Comparison of ENCODE assay signal across 8 cellular contexts in the genomic region with DNA sequence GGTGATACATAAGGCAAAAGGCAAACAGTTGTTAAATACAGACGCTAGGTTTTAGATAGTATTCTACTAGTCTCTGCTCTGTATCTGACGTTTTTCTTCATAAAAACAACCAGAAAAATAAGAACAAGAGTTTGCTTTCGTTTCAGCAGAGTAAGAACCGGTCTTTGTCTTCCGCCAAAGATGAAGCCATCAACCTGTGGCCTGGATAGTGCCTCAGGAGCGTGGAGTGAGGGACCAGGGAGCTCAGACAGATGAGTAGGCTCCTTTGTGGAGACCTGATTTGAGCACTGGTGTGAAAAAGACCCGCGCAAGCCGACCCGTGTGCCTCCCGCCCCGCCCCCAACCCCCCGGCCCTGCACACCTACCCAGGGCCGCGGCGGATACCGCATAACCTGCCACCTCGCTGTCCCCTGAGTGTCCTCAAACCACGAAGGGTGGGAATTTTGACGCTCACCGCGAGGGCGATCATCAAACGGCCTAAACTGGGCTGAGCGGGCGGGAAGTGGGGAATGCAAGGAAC. TPM values are rescaled to one million over a fixed set of nuclear protein-coding genes. Genes with fewer than 3 reads are reported as not detected.
DNase-seq lines count a peak whose midpoint lies in the region; FAIRE-seq and TF ChIP-seq lines count a peak whose summit lies in the region.

No MANE protein-coding gene starts in this region.

- peaks cover 12% of the 10 kb centered on the region for H3K4me1 Mint-ChIP-seq in activated naive CD8-positive, alpha-beta T cell (ENCODE audit: low read depth)
- peaks cover 7% of the 10 kb centered on the region for H3K4me1 Mint-ChIP-seq in activated naive CD8-positive, alpha-beta T cell treated with anti-CD3 and anti-CD28 coated beads for 36 hours
- peaks cover 17% of the 10 kb centered on the region for H3K4me1 Mint-ChIP-seq in astrocyte (ENCODE audit: low read depth, unreplicated experiment)
- H3K4me1 Mint-ChIP-seq in immature natural killer cell = peaks cover 11 to 13% of the 10 kb centered on the region in 2 donors

- no peak overlapping the region for H3K27ac Mint-ChIP-seq in activated naive CD8-positive, alpha-beta T cell
- H3K27ac Mint-ChIP-seq in activated naive CD8-positive, alpha-beta T cell treated with anti-CD3 and anti-CD28 coated beads for 36 hours = no peak overlapping the region
- H3K27ac Mint-ChIP-seq in astrocyte (ENCODE audit: unreplicated experiment) (peak overlapping the region; percentile 69), immature natural killer cell (peak overlapping the region in 1 of 6 donors; percentile 45)

- peak overlapping the region; percentile 70 for H3K4me3 Mint-ChIP-seq in activated naive CD8-positive, alpha-beta T cell
- H3K4me3 Mint-ChIP-seq in activated naive CD8-positive, alpha-beta T cell treated with anti-CD3 and anti-CD28 coated beads for 36 hours = no peak overlapping the region
- peak overlapping the region; percentile 79 for H3K4me3 Mint-ChIP-seq in astrocyte (ENCODE audit: unreplicated experiment)
- H3K4me3 Mint-ChIP-seq in immature natural killer cell = peak overlapping the region; percentile 56 to 81 (median 73)

- H3K36me3 Mint-ChIP-seq in activated naive CD8-positive, alpha-beta T cell = no peaks in the 10 kb centered on the region
- peaks cover 2% of the 10 kb centered on the region for H3K36me3 Mint-ChIP-seq in activated naive CD8-positive, alpha-beta T cell treated with anti-CD3 and anti-CD28 coated beads for 36 hours
- H3K36me3 Mint-ChIP-seq in astrocyte (ENCODE audit: low read depth, unreplicated experiment) = peaks cover 3% of the 10 kb centered on the region
- H3K36me3 Mint-ChIP-seq in immature natural killer cell = no peaks in the 10 kb centered on the region

- H3K79me2 ChIP-seq in astrocyte (ENCODE audit: insufficient read depth, low read length) = peaks cover 40% of the 10 kb centered on the region

- peak overlapping the region; percentile 58 for H3K27ac ChIP-seq in astrocyte (ENCODE audit: low read depth, low read length)
- H3K27ac ChIP-seq in tibial artery = peak overlapping the region; percentile 83 to 84
- H3K27ac ChIP-seq in WERI-Rb-1 = no peak overlapping the region

- H3K4me1 ChIP-seq in astrocyte (ENCODE audit: insufficient read depth, low read length) (peaks cover 32% of the 10 kb centered on the region), tibial artery (peaks cover 0 to 29% (median 3%) of the 10 kb centered on the region in 4 donors)

- H3K9ac ChIP-seq in astrocyte (ENCODE audit: low read length) = peak overlapping the region; percentile 93

- H3K27me3 ChIP-seq in astrocyte (ENCODE audit: insufficient read depth, low read length) (no peaks in the 10 kb centered on the region), tibial artery (no peaks in the 10 kb centered on the region), WERI-Rb-1 (ENCODE audit: insufficient read depth, low read depth, severe bottlenecking) (no peaks in the 10 kb centered on the region)

- no peak for DNase-seq in activated naive CD8-positive, alpha-beta T cell treated with anti-CD3 and anti-CD28 coated beads for 36 hours
- DNase-seq in astrocyte (ENCODE audit: low read depth) (no peak), immature natural killer cell (peak in 1 of 3 donors; percentile 4), tibial artery (no peak), WERI-Rb-1 (no peak), RCC 7860 (ENCODE audit: low spot score) (no peak), NOMO-1 treated with DMSO at 0.1 percent for 48 hours (lab: John Stamatoyannopoulos, UW; ENCODE audit: unreplicated experiment) (no peak)

- H3K9me3 ChIP-seq in astrocyte (ENCODE audit: insufficient read depth, low read depth, low read length) = no peaks in the 10 kb centered on the region
- no peaks in the 10 kb centered on the region for H3K9me3 ChIP-seq in tibial artery
- no peaks in the 10 kb centered on the region for H3K9me3 ChIP-seq in WERI-Rb-1 (ENCODE audit: severe bottlenecking)

- intact Hi-C loops in tibial artery (cut with DNase I; ENCODE audit: low total_unique reads) = loop anchor here (10.0 kb wide), 1 partner anchor 270 kb away; no protein-coding TSS in a partner anchor

- no peaks in the 10 kb centered on the region for H3K9me3 Mint-ChIP-seq in activated naive CD8-positive, alpha-beta T cell (ENCODE audit: low read depth)
- no peaks in the 10 kb centered on the region for H3K9me3 Mint-ChIP-seq in activated naive CD8-positive, alpha-beta T cell treated with anti-CD3 and anti-CD28 coated beads for 36 hours
- H3K9me3 Mint-ChIP-seq in astrocyte (ENCODE audit: unreplicated experiment) (no peaks in the 10 kb centered on the region), immature natural killer cell (peaks cover 0 to 2% (median 0%) of the 10 kb centered on the region in 6 donors)

- peak overlapping the region; percentile 87 for H3K4me2 ChIP-seq in astrocyte (ENCODE audit: low read length)

- FAIRE-seq in astrocyte (lab: Jason Lieb, UNC) (no peak), RCC 7860 (lab: Jason Lieb, UNC) (no peak)

- no peaks in the 10 kb centered on the region for H3K27me3 Mint-ChIP-seq in activated naive CD8-positive, alpha-beta T cell
- peaks cover 21% of the 10 kb centered on the region for H3K27me3 Mint-ChIP-seq in activated naive CD8-positive, alpha-beta T cell treated with anti-CD3 and anti-CD28 coated beads for 36 hours
- H3K27me3 Mint-ChIP-seq in astrocyte (ENCODE audit: low read depth, unreplicated experiment) = no peaks in the 10 kb centered on the region
- H3K27me3 Mint-ChIP-seq in immature natural killer cell (ENCODE audit: low read depth in 3 of 3) = peaks cover 5 to 10% (median 9%) of the 10 kb centered on the region in 3 donors

- H2AFZ ChIP-seq in astrocyte (ENCODE audit: low read depth, low read length) = peak overlapping the region; percentile 69

- H3K36me3 ChIP-seq in astrocyte (ENCODE audit: insufficient read depth, low read length) (no peaks in the 10 kb centered on the region), tibial artery (no peaks in the 10 kb centered on the region), WERI-Rb-1 (no peaks in the 10 kb centered on the region)

- TF ChIP-seq CTCF in astrocyte (IDR thresholded peaks at IDR 0.05; ENCODE audit: insufficient read depth, low read depth, low read length) = no peak
- no peak for TF ChIP-seq CTCF in tibial artery (IDR thresholded peaks at IDR 0.05)
- no peak for TF ChIP-seq CTCF in WERI-Rb-1 (IDR thresholded peaks at IDR 0.05; ENCODE audit: low read depth, low read length)

- H3K4me3 ChIP-seq in astrocyte (ENCODE audit: insufficient read depth, low read depth, low read length) = peak overlapping the region; percentile 55
- H3K4me3 ChIP-seq in tibial artery = peak overlapping the region; percentile 59 to 76
- H3K4me3 ChIP-seq in WERI-Rb-1 (ENCODE audit: low read depth, low read length) = no peak overlapping the region

- H4K20me1 ChIP-seq in astrocyte (ENCODE audit: insufficient read depth, low read length) = peaks cover 24% of the 10 kb centered on the region

RNA-seq across cellular contexts. Expression of gene LMO7, which starts 1.0 kb away (rescaled TPM):
- 10 to 100 TPM; 14.1 to 15.7 TPM for total RNA-seq in activated naive CD8-positive, alpha-beta T cell treated with anti-CD3 and anti-CD28 coated beads for 36 hours
- 52.2 and 64.2 TPM in 2 replicates for total RNA-seq in astrocyte
- polyA plus RNA-seq in immature natural killer cell = 1 to 10 TPM in 1 of 3 donors, under 1 TPM in 1, not detected in 1; 0.96 to 4.1 TPM
